ENCODE assay signal across 8 cellular contexts in genomic region chr1:38000529-38001453, GRCh38. TPM values are rescaled to one million over a fixed set of nuclear protein-coding genes. Genes with fewer than 3 reads are reported as not detected.
DNase-seq lines count a peak whose midpoint lies in the region; ATAC-seq and TF ChIP-seq lines count a peak whose summit lies in the region.

No MANE protein-coding gene starts in this region.

- ATAC-seq in Right ventricle myocardium inferior (peak; percentile 11), left lung (peak; percentile 10), GM19467 (IDR thresholded peaks at IDR 0.05; ENCODE audit: unreplicated experiment) (no peak)
- ATAC-seq in stimulated activated memory B cell treated with anti-CD40 and anti-IgM and Interleukin-4, amounts not matched to agents 10 μg/mL and 1 μg/mL and 100 μg/mL, for 72 hours, result no peak

- H3K36me3 ChIP-seq in left lung (peaks cover 0 to 22% of the 10 kb centered on the region in 2 donors), transverse colon (no peaks in the 10 kb centered on the region), MM.1S (replicated peaks; ENCODE audit: insufficient read depth, low read length) (no peaks in the 10 kb centered on the region)

- H3K36me3 Mint-ChIP-seq in stimulated activated memory B cell treated with anti-CD40 and anti-IgM and Interleukin-4, amounts not matched to agents 10 μg/mL and 1 μg/mL and 100 μg/mL, for 72 hours, result no peaks in the 10 kb centered on the region

- peaks cover 19% of the 10 kb centered on the region for H3K27me3 Mint-ChIP-seq in stimulated activated memory B cell treated with anti-CD40 and anti-IgM and Interleukin-4, amounts not matched to agents 10 μg/mL and 1 μg/mL and 100 μg/mL, for 72 hours

- no peaks in the 10 kb centered on the region for H3K9me2 ChIP-seq in MM.1S (replicated peaks; ENCODE audit: insufficient read depth, low read length)

- in situ Hi-C loops in transverse colon (cut with MboI; ENCODE audit: low pct_ligation_motif_present in 1 of 4, low pct_unique_long_range_greater_than_20kb in 1 of 4, low sequenced_read_pairs in 3 of 4), result no loop called here

- no peak overlapping the region for H3K4me3 Mint-ChIP-seq in stimulated activated memory B cell treated with anti-CD40 and anti-IgM and Interleukin-4, amounts not matched to agents 10 μg/mL and 1 μg/mL and 100 μg/mL, for 72 hours

- H3K27ac Mint-ChIP-seq in stimulated activated memory B cell treated with anti-CD40 and anti-IgM and Interleukin-4, amounts not matched to agents 10 μg/mL and 1 μg/mL and 100 μg/mL, for 72 hours, result no peak overlapping the region

- H3K4me3 ChIP-seq in cardiac fibroblast (replicated peaks in 1 of 2; ENCODE audit: low read depth in 2 of 2, low read length in 2 of 2) (peak overlapping the region in 1 of 2 donors; percentile 21), left lung (peak overlapping the region in 1 of 2 donors; percentile 25), transverse colon (peak overlapping the region in 1 of 4 donors; percentile 4), MM.1S (ENCODE audit: low read length) (no peak overlapping the region)

- TF ChIP-seq POLR2A in transverse colon (IDR thresholded peaks at IDR 0.05), result no peak

- H3K27ac ChIP-seq in left lung (peak overlapping the region; percentile 89 to 94), transverse colon (peak overlapping the region; percentile 80 to 94 (median 90)), MM.1S (ENCODE audit: low read length) (no peak overlapping the region)

- intact Hi-C loops in Right ventricle myocardium inferior (cut with DNase I), result no loop called here
- intact Hi-C loops in cardiac septum (cut with DNase I), result no loop called here
- intact Hi-C loops in left lung (cut with DNase I), result no loop called here
- intact Hi-C loops in transverse colon (cut with DNase I; ENCODE audit: low total_unique reads), result no loop called here

- peaks cover 15% of the 10 kb centered on the region for H3K4me1 Mint-ChIP-seq in stimulated activated memory B cell treated with anti-CD40 and anti-IgM and Interleukin-4, amounts not matched to agents 10 μg/mL and 1 μg/mL and 100 μg/mL, for 72 hours

- H3K79me2 ChIP-seq in MM.1S (ENCODE audit: low read length), result no peaks in the 10 kb centered on the region

- H4K20me1 ChIP-seq in MM.1S (ENCODE audit: insufficient read depth, low read length), result no peaks in the 10 kb centered on the region

- H3K4me1 ChIP-seq in left lung (peaks cover 49 to 87% of the 10 kb centered on the region in 2 donors), transverse colon (peaks cover 38 to 75% (median 59%) of the 10 kb centered on the region in 4 donors), MM.1S (ENCODE audit: low read length) (0 out of 2 replicates have a peak, but pooled peaks cover 4% of the 10 kb centered on the region)

- H3K9me3 Mint-ChIP-seq in stimulated activated memory B cell treated with anti-CD40 and anti-IgM and Interleukin-4, amounts not matched to agents 10 μg/mL and 1 μg/mL and 100 μg/mL, for 72 hours, result no peaks in the 10 kb centered on the region

- no peak for TF ChIP-seq EP300 in transverse colon (IDR thresholded peaks at IDR 0.05; ENCODE audit: low read depth)

- no peak overlapping the region for H3K4me2 ChIP-seq in MM.1S (ENCODE audit: low read depth, low read length)

- WGBS in transverse colon (ENCODE audit: low coverage in 1 of 2), 2 donors, result 55% methylated on average over 13 of the region's 13 CpGs; no CpG with 5 or more reads in 1 of the 2 donors

- H3K27me3 ChIP-seq in left lung (no peaks in the 10 kb centered on the region), transverse colon (peaks cover 31% of the 10 kb centered on the region), MM.1S (replicated peaks; ENCODE audit: insufficient read depth, low read length) (peaks cover 14% of the 10 kb centered on the region)

- no peak overlapping the region for H3K9ac ChIP-seq in MM.1S (ENCODE audit: low read length)

- H3F3A ChIP-seq in MM.1S (ENCODE audit: insufficient read depth, low read length), result no peaks in the 10 kb centered on the region

- no peak for DNase-seq in Right ventricle myocardium inferior (ENCODE audit: missing footprints)
- no peak for DNase-seq in cardiac septum (ENCODE audit: low spot score)
- DNase-seq in cardiac fibroblast (ENCODE audit: low read depth in 2 of 2), result peak; percentile 81 to 90
- DNase-seq in left lung, result no peak
- DNase-seq in transverse colon, result no peak
- no peak for DNase-seq in MM.1S

- no peak overlapping the region for H2AFZ ChIP-seq in MM.1S (ENCODE audit: low read length)

- H3K9me3 ChIP-seq in left lung, result no peaks in the 10 kb centered on the region
- no peaks in the 10 kb centered on the region for H3K9me3 ChIP-seq in transverse colon
- no peaks in the 10 kb centered on the region for H3K9me3 ChIP-seq in MM.1S (replicated peaks; ENCODE audit: insufficient read depth, low read length)

- no peak for TF ChIP-seq CTCF in cardiac fibroblast (IDR thresholded peaks at IDR 0.05; ENCODE audit: low read depth, low read length)
- no peak for TF ChIP-seq CTCF in left lung (IDR thresholded peaks at IDR 0.05)
- no peak for TF ChIP-seq CTCF in transverse colon (IDR thresholded peaks at IDR 0.05)
- no peak for TF ChIP-seq CTCF in MM.1S (IDR thresholded peaks at IDR 0.05; ENCODE audit: low read length)

RNA-seq across cellular contexts. Expression of gene FHL3, which starts 4.5 kb away (rescaled TPM):
- total RNA-seq in Right ventricle myocardium inferior (20.2 TPM), cardiac septum (9.8 TPM), left lung (10 to 100 TPM; 17.2 to 34.4 TPM), transverse colon (10 to 100 TPM in 3 of 4 donors, 1 to 10 TPM in 1; 3.0 to 19.1 (median 12.2) TPM)

RNA-seq across cellular contexts. Expression of gene SF3A3, which starts 11.0 kb away (rescaled TPM):
- total RNA-seq in Right ventricle myocardium inferior (26.9 TPM), cardiac septum (30.9 TPM), left lung (10 to 100 TPM; 37.1 to 47.1 TPM), transverse colon (10 to 100 TPM; 17.7 to 55.0 (median 39.5) TPM)

RNA-seq across cellular contexts. Expression of gene UTP11, which starts 11.7 kb away (rescaled TPM):
- total RNA-seq in Right ventricle myocardium inferior (42.3 TPM), cardiac septum (29.8 TPM), left lung (10 to 100 TPM; 24.5 to 33.3 TPM), transverse colon (10 to 100 TPM in 2 of 4 donors, 1 to 10 TPM in 2; 3.2 to 22.2 (median 15.3) TPM)

RNA-seq across cellular contexts. Expression of gene POU3F1, which starts 45.8 kb away (rescaled TPM):
- total RNA-seq in Right ventricle myocardium inferior (0.11 TPM), cardiac septum (not detected), left lung (not detected), transverse colon (not detected)

RNA-seq across cellular contexts. Expression of gene INPP5B, which starts 53.9 kb away (rescaled TPM):
- total RNA-seq in Right ventricle myocardium inferior (11.2 TPM), cardiac septum (13.7 TPM), left lung (10 to 100 TPM; 27.4 to 33.1 TPM), transverse colon (10 to 100 TPM; 32.6 to 43.6 (median 39.1) TPM)

Comparison
In these comparisons a context has a peak if more than half of its experiments do, and no peak if none do; other contexts are left out.
1. ATAC-seq: peak in Right ventricle myocardium inferior (single experiment) and left lung (single experiment); none in stimulated activated memory B cell treated with anti-CD40 and anti-IgM and Interleukin-4, amounts not matched to agents 10 μg/mL and 1 μg/mL and 100 μg/mL, for 72 hours (single experiment) and GM19467 (single experiment).
2. DNase-seq: peak in cardiac fibroblast (2 of 2); none in Right ventricle myocardium inferior (single experiment), cardiac septum (single experiment), left lung (0 of 2), transverse colon (single experiment) and MM.1S (single experiment).